ENCODE assay signal across 9 cellular contexts in genomic region chr1:925532-926421, GRCh38. TPM values are rescaled to one million over a fixed set of nuclear protein-coding genes. Genes with fewer than 3 reads are reported as not detected.
DNase-seq lines count a peak whose midpoint lies in the region; TF ChIP-seq lines count a peak whose summit lies in the region.
"Had no signal": no experiment of that assay in that cellular context is flagged by ENCODE, and none has a peak within 500 bp of the region (broad histone marks: within the 10 kb centered on the region; RNA-seq: fewer than 3 reads in every experiment).

No MANE protein-coding gene starts in this region.

- peaks cover 1% of the 10 kb centered on the region for H3K36me3 Mint-ChIP-seq in activated naive CD4-positive, alpha-beta T cell treated with anti-CD3 and anti-CD28 coated beads for 36 hours (ENCODE audit: low read depth)

- H3K4me1 Mint-ChIP-seq in activated naive CD4-positive, alpha-beta T cell treated with anti-CD3 and anti-CD28 coated beads for 36 hours (ENCODE audit: low read depth): peaks cover 16% of the 10 kb centered on the region

- no peaks in the 10 kb centered on the region for H3K9me2 ChIP-seq in hepatocyte (replicated peaks; ENCODE audit: insufficient read depth)

- H3K4me3 Mint-ChIP-seq in activated naive CD4-positive, alpha-beta T cell treated with anti-CD3 and anti-CD28 coated beads for 36 hours: peak overlapping the region; percentile 6

- WGBS in hepatocyte (ENCODE audit: low lambda C conversion rate, missing lambda C conversion rate): 11% methylated on average over 47 of the region's 70 CpGs
- WGBS in testis, 2 donors: 8% methylated on average over 67 of the region's 70 CpGs; no CpG with 5 or more reads in 1 of the 2 donors

- H3K27me3 Mint-ChIP-seq in activated naive CD4-positive, alpha-beta T cell treated with anti-CD3 and anti-CD28 coated beads for 36 hours (ENCODE audit: low read depth): peaks cover 44% of the 10 kb centered on the region

- H3K4me1 ChIP-seq in hepatocyte (ENCODE audit: insufficient read depth) (peaks cover 24% of the 10 kb centered on the region), testis (peaks cover 22% of the 10 kb centered on the region)

- DNase-seq in activated naive CD4-positive, alpha-beta T cell treated with anti-CD3 and anti-CD28 coated beads for 36 hours: no peak
- no peak for DNase-seq in activated naive CD4-positive, alpha-beta T cell treated with anti-CD3 and anti-CD28 coated beads, Interleukin-2, amount 50 U/mL, for 16 hours
- DNase-seq in RPMI8226: peak; percentile 53
- DNase-seq in hepatocyte (ENCODE audit: low spot score): peak; percentile 73
- no peak for DNase-seq in testis
- no peak for DNase-seq in NCI-H1436 treated with DMSO at 0.1 percent for 48 hours (lab: John Stamatoyannopoulos, UW)
- DNase-seq in DMS79 (lab: John Stamatoyannopoulos, UW): no peak
- DNase-seq in glomerular visceral epithelial cell (ENCODE audit: extremely low spot score): no peak

- H4K20me1 ChIP-seq in hepatocyte (ENCODE audit: insufficient read depth, poor library complexity, severe bottlenecking): peaks cover 6% of the 10 kb centered on the region

- no peaks in the 10 kb centered on the region for H3K9me3 Mint-ChIP-seq in activated naive CD4-positive, alpha-beta T cell treated with anti-CD3 and anti-CD28 coated beads for 36 hours

- peak overlapping the region; percentile 96 for H3K4me2 ChIP-seq in hepatocyte

- H3K27ac ChIP-seq in hepatocyte: no peak overlapping the region
- H3K27ac ChIP-seq in testis: no peak overlapping the region

- no peaks in the 10 kb centered on the region for H3K79me2 ChIP-seq in hepatocyte

- H3K27me3 ChIP-seq in hepatocyte (peaks cover 47% of the 10 kb centered on the region), testis (no peaks in the 10 kb centered on the region)

- no peak for TF ChIP-seq POLR2A in testis (IDR thresholded peaks at IDR 0.05)

- CTCF ChIA-PET in activated naive CD4-positive, alpha-beta T cell treated with anti-CD3 and anti-CD28 coated beads for 36 hours (lab: Charles Lee): no interaction called here

- TF ChIP-seq CTCF in hepatocyte (IDR thresholded peaks at IDR 0.05; ENCODE audit: poor library complexity) (no peak), testis (IDR thresholded peaks at IDR 0.05) (no peak)

- H3K27ac Mint-ChIP-seq in activated naive CD4-positive, alpha-beta T cell treated with anti-CD3 and anti-CD28 coated beads for 36 hours: no peak overlapping the region

- no peak overlapping the region for H2AFZ ChIP-seq in hepatocyte

- intact Hi-C loops in activated naive CD4-positive, alpha-beta T cell treated with anti-CD3 and anti-CD28 coated beads for 36 hours (cut with micrococcal nuclease): no loop called here
- intact Hi-C loops in testis (cut with DNase I; ENCODE audit: low total_unique reads): no loop called here

- H3K36me3 ChIP-seq in hepatocyte (replicated peaks; ENCODE audit: insufficient read depth, low read depth) (no peaks in the 10 kb centered on the region), testis (ENCODE audit: low read depth, missing control alignments) (no peaks in the 10 kb centered on the region)

- H3K9me3 ChIP-seq in hepatocyte (ENCODE audit: low read depth) (no peaks in the 10 kb centered on the region), testis (no peaks in the 10 kb centered on the region)

- H3K4me3 ChIP-seq in hepatocyte (peak overlapping the region; percentile 3), testis (peak overlapping the region; percentile 39 to 51)

RNA-seq across cellular contexts. Expression of gene SAMD11, which starts 2.1 kb away (rescaled TPM):
- total RNA-seq in activated naive CD4-positive, alpha-beta T cell treated with anti-CD3 and anti-CD28 coated beads for 36 hours: not detected
- 9.5 and 10.2 TPM in 2 replicates for total RNA-seq in hepatocyte
- polyA plus RNA-seq in hepatocyte: 17.1 and 20.1 TPM in 2 replicates
- 10 to 100 TPM; 36.9 to 47.2 TPM for total RNA-seq in testis
- polyA plus RNA-seq in testis (ENCODE audit: insufficient read depth, low read depth, low replicate concordance): 7.9 TPM
- total RNA-seq: lung microvascular endothelial cell had no signal

RNA-seq across cellular contexts. Expression of gene NOC2L, which starts 33.3 kb away (rescaled TPM):
- total RNA-seq in activated naive CD4-positive, alpha-beta T cell treated with anti-CD3 and anti-CD28 coated beads for 36 hours: 100 to 1,000 TPM; 113 to 119 TPM
- total RNA-seq in hepatocyte (29.3 and 44.3 TPM in 2 replicates), testis (10 to 100 TPM; 82.5 to 94.0 TPM)
- polyA plus RNA-seq in hepatocyte (66.6 and 68.1 TPM in 2 replicates), testis (ENCODE audit: insufficient read depth, low read depth, low replicate concordance) (78.3 TPM)

RNA-seq across cellular contexts. Expression of gene KLHL17, which starts 34.6 kb away (rescaled TPM):
- total RNA-seq in activated naive CD4-positive, alpha-beta T cell treated with anti-CD3 and anti-CD28 coated beads for 36 hours: 10 to 100 TPM; 19.4 to 20.2 TPM
- total RNA-seq in hepatocyte (4.1 and 13.8 TPM in 2 replicates), testis (10 to 100 TPM; 34.9 to 36.4 TPM)
- polyA plus RNA-seq in hepatocyte (25.0 and 35.4 TPM in 2 replicates), testis (ENCODE audit: insufficient read depth, low read depth, low replicate concordance) (16.0 TPM)

RNA-seq across cellular contexts. Expression of gene PLEKHN1, which starts 40.5 kb away (rescaled TPM):
- under 1 TPM; 0.52 to 0.69 TPM for total RNA-seq in activated naive CD4-positive, alpha-beta T cell treated with anti-CD3 and anti-CD28 coated beads for 36 hours
- total RNA-seq in hepatocyte: 0.60 and 0.72 TPM in 2 replicates
- polyA plus RNA-seq in hepatocyte: 2.4 and 5.6 TPM in 2 replicates
- under 1 TPM; 0.47 to 0.56 TPM for total RNA-seq in testis
- polyA plus RNA-seq in testis (ENCODE audit: insufficient read depth, low read depth, low replicate concordance): 0.21 TPM

RNA-seq across cellular contexts. Expression of gene PERM1, which starts 56.1 kb away (rescaled TPM):
- total RNA-seq in activated naive CD4-positive, alpha-beta T cell treated with anti-CD3 and anti-CD28 coated beads for 36 hours: not detected
- not detected in 2 replicates for total RNA-seq in hepatocyte
- polyA plus RNA-seq in hepatocyte: 1.3 and 1.6 TPM in 2 replicates
- total RNA-seq in testis: 1 to 10 TPM; 3.2 to 4.9 TPM
- 0.65 TPM for polyA plus RNA-seq in testis (ENCODE audit: insufficient read depth, low read depth, low replicate concordance)
- total RNA-seq: lung microvascular endothelial cell had no signal

Comparison
In these comparisons a context has a peak if more than half of its experiments do, and no peak if none do; other contexts are left out.
1. DNase-seq: peak in RPMI8226 (single experiment) and hepatocyte (single experiment); none in activated naive CD4-positive, alpha-beta T cell treated with anti-CD3 and anti-CD28 coated beads for 36 hours (single experiment), activated naive CD4-positive, alpha-beta T cell treated with anti-CD3 and anti-CD28 coated beads, Interleukin-2, amount 50 U/mL, for 16 hours (single experiment), testis (single experiment), NCI-H1436 treated with DMSO at 0.1 percent for 48 hours (single experiment), DMS79 (single experiment) and glomerular visceral epithelial cell (single experiment).